22 cellular contexts compared by ENCODE assay signal in the genomic region with DNA sequence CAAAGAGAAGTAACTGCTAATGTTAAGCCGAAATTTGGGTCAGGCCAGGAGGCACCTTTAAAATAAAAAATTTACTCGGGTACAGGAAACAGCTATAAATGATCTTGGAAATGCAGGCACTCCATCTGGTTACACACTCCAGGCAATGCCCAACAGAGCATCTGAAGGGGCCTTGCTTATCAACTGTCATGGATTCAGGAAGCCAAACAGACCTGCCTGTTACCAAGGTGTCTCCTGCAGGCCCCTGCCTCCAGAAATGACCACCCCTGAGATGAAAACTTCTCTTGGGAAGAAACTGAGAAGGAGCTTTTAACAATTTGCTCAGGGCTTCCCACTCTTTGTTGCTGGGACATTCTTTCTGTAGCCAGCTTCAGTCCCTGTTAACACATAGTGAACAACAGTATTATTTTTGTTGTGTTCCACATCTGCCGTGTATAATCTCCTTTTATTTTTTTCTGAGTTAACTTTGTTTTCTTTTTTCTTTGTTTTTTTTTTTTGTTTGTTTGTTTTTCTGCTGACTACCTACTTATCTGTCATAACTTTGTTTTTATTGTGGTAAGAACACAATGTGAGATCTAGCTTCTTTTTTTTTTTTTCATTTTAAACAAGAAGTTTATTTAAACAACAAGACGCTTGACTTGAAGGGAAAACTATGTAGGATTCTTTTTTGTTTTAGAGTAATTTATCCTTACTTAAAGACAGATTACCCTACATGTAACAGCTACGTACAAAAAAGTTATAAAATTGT. TPM values are rescaled to one million over a fixed set of nuclear protein-coding genes. Genes with fewer than 3 reads are reported as not detected.
DNase-seq lines count a peak whose midpoint lies in the region; ATAC-seq and TF ChIP-seq lines count a peak whose summit lies in the region.
"Had no signal": no experiment of that assay in that cellular context is flagged by ENCODE, and none has a peak within 500 bp of the region (broad histone marks: within the 10 kb centered on the region; RNA-seq: fewer than 3 reads in every experiment).

No MANE protein-coding gene starts in this region.

- H3K4me2 ChIP-seq in BLaER1 = peak overlapping the region; percentile 66; the same call in 1 of the 2 replicates
- no peak overlapping the region for H3K4me2 ChIP-seq in PC-3 (ENCODE audit: low read length)
- no peak overlapping the region for H3K4me2 ChIP-seq in hepatocyte

- POLR2A ChIA-PET in PC-3 (lab: Charles Lee; ENCODE audit: unreplicated experiment) = interaction anchor here (0.6 kb wide), 2 partner anchors 19 to 202 kb away, joined by 6 to 10 read pairs; partner anchors contain the start of gene ATP5MC1

- H4K20me1 ChIP-seq in BLaER1 (no peaks in the 10 kb centered on the region), PC-3 (ENCODE audit: low read length) (no peaks in the 10 kb centered on the region), hepatocyte (ENCODE audit: insufficient read depth, poor library complexity, severe bottlenecking) (no peaks in the 10 kb centered on the region)

- BruUV-seq in PC-3 (replicated peaks; lab: Mats Ljungman, UMichigan) = no TSS peak

- H3K4me1 ChIP-seq in BLaER1 (peaks cover 71% of the 10 kb centered on the region), PC-3 (ENCODE audit: insufficient read depth, low read length) (peaks cover 4% of the 10 kb centered on the region; the same call in 1 of the 2 replicates), hepatocyte (ENCODE audit: insufficient read depth) (peaks cover 51% of the 10 kb centered on the region), skeletal muscle tissue (ENCODE audit: control insufficient read depth in 3 of 3, insufficient read depth in 3 of 3, low read length in 3 of 3) (peaks cover 9 to 16% (median 13%) of the 10 kb centered on the region in 3 donors)
- H3K4me1 ChIP-seq: ascending aorta had no signal

- H3F3A ChIP-seq in PC-3 (ENCODE audit: low read length, unreplicated experiment) = no peaks in the 10 kb centered on the region

- ATAC-seq in PC-3 = peak; percentile 8; the same call in 1 of the 2 replicates
- ATAC-seq in natural killer cell treated with Interleukin-12 subunit alpha and Interleukin-12 subunit beta and Interleukin-15 and Interleukin-18, amount 100 ng/mL, for 72 hours = no peak
- ATAC-seq: left lung had no signal

- no peaks in the 10 kb centered on the region for H3K36me3 Mint-ChIP-seq in natural killer cell treated with Interleukin-12 subunit alpha and Interleukin-12 subunit beta and Interleukin-15 and Interleukin-18, amount 100 ng/mL, for 72 hours
- H3K36me3 Mint-ChIP-seq: activated naive CD4-positive, alpha-beta T cell treated with anti-CD3 and anti-CD28 coated beads, Interleukin-2, amount 10 ng/mL, durations not matched to agents 7 days and 5 days had no signal

- H3K9me3 ChIP-seq in BLaER1 (no peaks in the 10 kb centered on the region), PC-3 (ENCODE audit: low read length) (no peaks in the 10 kb centered on the region), hepatocyte (ENCODE audit: low read depth) (no peaks in the 10 kb centered on the region), skeletal muscle tissue (ENCODE audit: control insufficient read depth in 3 of 3, low read length in 3 of 3) (no peaks in the 10 kb centered on the region)
- H3K9me3 ChIP-seq: ascending aorta, left lung, tibial artery had no signal

- no peaks in the 10 kb centered on the region for H3K9me3 Mint-ChIP-seq in natural killer cell treated with Interleukin-12 subunit alpha and Interleukin-12 subunit beta and Interleukin-15 and Interleukin-18, amount 100 ng/mL, for 72 hours
- H3K9me3 Mint-ChIP-seq: activated naive CD4-positive, alpha-beta T cell treated with anti-CD3 and anti-CD28 coated beads, Interleukin-2, amount 10 ng/mL, durations not matched to agents 7 days and 5 days had no signal

- H3K9ac ChIP-seq in BLaER1 (no peak overlapping the region), PC-3 (ENCODE audit: low read length) (no peak overlapping the region), skeletal muscle tissue (ENCODE audit: low read depth in 1 of 3, low read length in 3 of 3) (no peak overlapping the region)

- no peak for DNase-seq in PC-3
- no peak for DNase-seq in hepatocyte (ENCODE audit: low spot score)
- no peak for DNase-seq in natural killer cell treated with Interleukin-12 subunit alpha and Interleukin-12 subunit beta and Interleukin-15 and Interleukin-18, amount 100 ng/mL, for 72 hours (ENCODE audit: low spot score)
- no peak for DNase-seq in kidney tubule cell (ENCODE audit: low spot score)
- DNase-seq in coronary artery (ENCODE audit: low spot score) = no peak
- no peak for DNase-seq in SKM-1 treated with dmso at 0.1 percent for 144 hours (lab: John Stamatoyannopoulos, UW; ENCODE audit: unreplicated experiment)
- DNase-seq: activated CD4-positive, alpha-beta T cell treated with anti-CD3 and anti-CD28 coated beads, Interleukin-2, amount 50 U/mL, for 48 hours; activated naive CD4-positive, alpha-beta T cell treated with anti-CD3 and anti-CD28 coated beads, Interleukin-2, amount 10 ng/mL, durations not matched to agents 7 days and 5 days; cerebellar nuclear complex; H7; left lung; NCI-H1930; NK-92 treated with Interleukin-12 subunit alpha and Interleukin-12 subunit beta, amount 100 ng/mL, for 24 hours; RPMI8226; T-helper 1 cell; tibial artery; WERI-Rb-1 had no signal

- H2AFZ ChIP-seq in PC-3 (ENCODE audit: low read length) (no peak overlapping the region), hepatocyte (peak overlapping the region; percentile 8)

- WGBS in hepatocyte (ENCODE audit: low lambda C conversion rate, missing lambda C conversion rate) = 48% methylated on average over 5 of the region's 5 CpGs

- intact Hi-C loops in PC-3 (cut with micrococcal nuclease) = no loop called here

- H3K27me3 ChIP-seq in BLaER1 = no peaks in the 10 kb centered on the region
- no peaks in the 10 kb centered on the region for H3K27me3 ChIP-seq in PC-3 (ENCODE audit: low read length)
- no peaks in the 10 kb centered on the region for H3K27me3 ChIP-seq in hepatocyte
- H3K27me3 ChIP-seq in skeletal muscle tissue (ENCODE audit: control insufficient read depth in 3 of 3, insufficient read depth in 3 of 3, low read length in 3 of 3) = no peaks in the 10 kb centered on the region
- H3K27me3 ChIP-seq: ascending aorta, left lung had no signal

- CTCF ChIA-PET in PC-3 (lab: Charles Lee) = interaction anchor here (0.6 to 1.1 kb wide), 6 partner anchors 61 to 202 kb away, joined by 3 to 13 read pairs (median 6); no protein-coding TSS in a partner anchor

- H3K36me3 ChIP-seq in BLaER1 (no peaks in the 10 kb centered on the region), PC-3 (ENCODE audit: low read depth, low read length) (no peaks in the 10 kb centered on the region), hepatocyte (replicated peaks; ENCODE audit: insufficient read depth, low read depth) (no peaks in the 10 kb centered on the region), skeletal muscle tissue (ENCODE audit: control insufficient read depth in 3 of 3, insufficient read depth in 3 of 3, low read length in 3 of 3) (no peaks in the 10 kb centered on the region)
- H3K36me3 ChIP-seq: ascending aorta, left lung, tibial artery, WERI-Rb-1 had no signal

- H3K4me3 ChIP-seq in BLaER1 = no peak overlapping the region
- no peak overlapping the region for H3K4me3 ChIP-seq in PC-3 (ENCODE audit: low read length)
- H3K4me3 ChIP-seq in hepatocyte = no peak overlapping the region
- no peak overlapping the region for H3K4me3 ChIP-seq in skeletal muscle tissue (ENCODE audit: low read length in 3 of 3)
- no peak overlapping the region for H3K4me3 ChIP-seq in coronary artery
- H3K4me3 ChIP-seq: ascending aorta, left lung, tibial artery had no signal

- TF ChIP-seq CTCF in PC-3 (conservative IDR thresholded peaks at IDR 0.05; ENCODE audit: low read depth, low read length) (no peak), hepatocyte (IDR thresholded peaks at IDR 0.05; ENCODE audit: poor library complexity) (no peak), coronary artery (IDR thresholded peaks at IDR 0.05) (no peak)

- H3K27me3 Mint-ChIP-seq in natural killer cell treated with Interleukin-12 subunit alpha and Interleukin-12 subunit beta and Interleukin-15 and Interleukin-18, amount 100 ng/mL, for 72 hours = peaks cover 0 to 5% of the 10 kb centered on the region in 2 donors

- no peak overlapping the region for H3K27ac Mint-ChIP-seq in natural killer cell treated with Interleukin-12 subunit alpha and Interleukin-12 subunit beta and Interleukin-15 and Interleukin-18, amount 100 ng/mL, for 72 hours
- H3K27ac Mint-ChIP-seq: activated naive CD4-positive, alpha-beta T cell treated with anti-CD3 and anti-CD28 coated beads, Interleukin-2, amount 10 ng/mL, durations not matched to agents 7 days and 5 days had no signal

- H3K79me2 ChIP-seq in PC-3 (ENCODE audit: low read length) (no peaks in the 10 kb centered on the region), hepatocyte (no peaks in the 10 kb centered on the region)

- no peak overlapping the region for H3K4me3 Mint-ChIP-seq in natural killer cell treated with Interleukin-12 subunit alpha and Interleukin-12 subunit beta and Interleukin-15 and Interleukin-18, amount 100 ng/mL, for 72 hours
- H3K4me3 Mint-ChIP-seq: activated naive CD4-positive, alpha-beta T cell treated with anti-CD3 and anti-CD28 coated beads, Interleukin-2, amount 10 ng/mL, durations not matched to agents 7 days and 5 days had no signal

- H3K4me1 Mint-ChIP-seq in natural killer cell treated with Interleukin-12 subunit alpha and Interleukin-12 subunit beta and Interleukin-15 and Interleukin-18, amount 100 ng/mL, for 72 hours (ENCODE audit: low read depth in 2 of 2) = peaks cover 5 to 8% of the 10 kb centered on the region in 2 donors

- H3K27ac ChIP-seq in BLaER1 = no peak overlapping the region
- no peak overlapping the region for H3K27ac ChIP-seq in PC-3 (ENCODE audit: low read length)
- peak overlapping the region; percentile 97 for H3K27ac ChIP-seq in hepatocyte
- H3K27ac ChIP-seq in skeletal muscle tissue (ENCODE audit: low read depth, low read length) = peak overlapping the region; percentile 19
- H3K27ac ChIP-seq in coronary artery = peak overlapping the region in 1 of 2 donors; percentile 36
- H3K27ac ChIP-seq: ascending aorta, tibial artery, WERI-Rb-1 had no signal

- H3K9me2 ChIP-seq in PC-3 (replicated peaks; ENCODE audit: low read length) (no peaks in the 10 kb centered on the region), hepatocyte (replicated peaks; ENCODE audit: insufficient read depth) (no peaks in the 10 kb centered on the region)

RNA-seq across cellular contexts. Expression of gene ATP5MC1, which starts 18.7 kb away (rescaled TPM):
- total RNA-seq in PC-3 (2014; rRNA removed) (192 and 265 TPM in 2 replicates), hepatocyte (91.6 and 107 TPM in 2 replicates), skeletal muscle tissue (42.8 TPM)
- 197 and 223 TPM in 2 replicates for polyA plus RNA-seq in hepatocyte
- total RNA-seq in natural killer cell treated with Interleukin-12 subunit alpha and Interleukin-12 subunit beta and Interleukin-15 and Interleukin-18, amount 100 ng/mL, for 72 hours = 100 to 1,000 TPM in 1 of 2 donors, 10 to 100 TPM in 1; 66.5 to 102 TPM

RNA-seq across cellular contexts. Expression of gene UBE2Z, which starts 34.3 kb away (rescaled TPM):
- total RNA-seq in PC-3 (2014; rRNA removed) (131 and 144 TPM in 2 replicates), hepatocyte (62.3 and 63.3 TPM in 2 replicates), skeletal muscle tissue (29.2 TPM)
- polyA plus RNA-seq in hepatocyte = 66.7 and 73.7 TPM in 2 replicates
- total RNA-seq in natural killer cell treated with Interleukin-12 subunit alpha and Interleukin-12 subunit beta and Interleukin-15 and Interleukin-18, amount 100 ng/mL, for 72 hours = 100 to 1,000 TPM; 109 to 130 TPM

RNA-seq across cellular contexts. Expression of gene CALCOCO2, which starts 43.0 kb away (rescaled TPM):
- total RNA-seq in PC-3 (2014; rRNA removed) = 47.2 and 49.4 TPM in 2 replicates
- 68.8 and 76.3 TPM in 2 replicates for total RNA-seq in hepatocyte
- 63.4 and 79.2 TPM in 2 replicates for polyA plus RNA-seq in hepatocyte
- total RNA-seq in skeletal muscle tissue = 29.2 TPM
- 100 to 1,000 TPM; 118 to 166 TPM for total RNA-seq in natural killer cell treated with Interleukin-12 subunit alpha and Interleukin-12 subunit beta and Interleukin-15 and Interleukin-18, amount 100 ng/mL, for 72 hours

RNA-seq across cellular contexts. Expression of gene TTLL6, which starts 56.8 kb away (rescaled TPM):
- total RNA-seq in PC-3 (2014; rRNA removed) (0.29 and 0.40 TPM in 2 replicates), hepatocyte (0.28 and 0.30 TPM in 2 replicates), skeletal muscle tissue (not detected)
- polyA plus RNA-seq in hepatocyte = not detected in 2 replicates
- not detected for total RNA-seq in natural killer cell treated with Interleukin-12 subunit alpha and Interleukin-12 subunit beta and Interleukin-15 and Interleukin-18, amount 100 ng/mL, for 72 hours
- total RNA-seq: ascending aorta, Daoy, NCI-H460 had no signal

Comparison
In these comparisons a context has a peak if more than half of its experiments do, and no peak if none do; other contexts are left out.
1. H3K27ac ChIP-seq: peak in hepatocyte (single experiment) and skeletal muscle tissue (single experiment); none in BLaER1 (single experiment) and PC-3 (single experiment).